ENCODE assay signal across 11 cellular contexts in genomic region chr1:240883490-240883889, GRCh38.
"Had no signal": no experiment of that assay in that cellular context is flagged by ENCODE, and none has a peak within 500 bp of the region (broad histone marks: within the 10 kb centered on the region; RNA-seq: fewer than 3 reads in every experiment).

No MANE protein-coding gene starts in this region.

- FAIRE-seq: H1, H54 had no signal

- H3K9ac ChIP-seq: GM23248 had no signal

- H3K4me3 ChIP-seq: GM23248, GM23338, HAP-1 had no signal

- H3K4me1 ChIP-seq: HAP-1 had no signal

- H3K4me2 ChIP-seq: GM23338 had no signal

- H3K27ac ChIP-seq: GM23248 had no signal

- H3K36me3 ChIP-seq: HAP-1 had no signal

- H3K9me3 ChIP-seq: HAP-1 had no signal

- H2AFZ ChIP-seq: GM23248, GM23338 had no signal

- ATAC-seq: GM23338, HCT116 had no signal

- DNase-seq: GM23248, GOT3, H7, H9, HCEC 1CT, HFFc6 had no signal
